ENCODE assay signal across 8 cellular contexts in genomic region chr10:117137031-117137910, GRCh38. TPM values are rescaled to one million over a fixed set of nuclear protein-coding genes. Genes with fewer than 3 reads are reported as not detected.
DNase-seq lines count a peak whose midpoint lies in the region; ATAC-seq lines count a peak whose summit lies in the region.

No MANE protein-coding gene starts in this region.

- H3K9me3 ChIP-seq in T-helper 17 cell (ENCODE audit: control insufficient read depth, low read length, poor library complexity, severe bottlenecking) = no peaks in the 10 kb centered on the region

- H3K4me3 Mint-ChIP-seq in activated T-helper 1 cell treated with anti-CD3 and anti-CD28 coated beads, Interleukin-12 subunit alpha, Interleukin-12 subunit beta, Interleukin-2, Interleukin-4 antibody, amounts not matched to agents 30 ng/mL and 10 ng/mL and 1 ng/mL, durations not matched to agents 14 hours and 24 hours and 36 hours = no peak overlapping the region
- peak overlapping the region; percentile 43 to 67 for H3K4me3 Mint-ChIP-seq in stimulated activated naive B cell treated with anti-CD40 and anti-IgM and Interleukin-4, amounts not matched to agents 10 μg/mL and 1 μg/mL and 100 μg/mL, for 72 hours
- no peak overlapping the region for H3K4me3 Mint-ChIP-seq in T-helper 17 cell

- intact Hi-C loops in activated T-helper 1 cell treated with anti-CD3 and anti-CD28 coated beads, Interleukin-12 subunit alpha, Interleukin-12 subunit beta, Interleukin-2, Interleukin-4 antibody, amounts not matched to agents 30 ng/mL and 10 ng/mL and 1 ng/mL, durations not matched to agents 14 hours and 24 hours and 36 hours (cut with micrococcal nuclease) = loop anchor here (1.0 kb wide), 1 partner anchor 415 kb away; no protein-coding TSS in a partner anchor

- no peak for ATAC-seq in stimulated activated naive B cell treated with anti-CD40 and anti-IgM and Interleukin-4, amounts not matched to agents 10 μg/mL and 1 μg/mL and 100 μg/mL, for 72 hours (replicated peaks)
- no peak for ATAC-seq in HG02840 (IDR thresholded peaks at IDR 0.05; ENCODE audit: low FRiP score, unreplicated experiment)
- no peak for ATAC-seq in T-helper 17 cell

- H3K9me3 Mint-ChIP-seq in activated T-helper 1 cell treated with anti-CD3 and anti-CD28 coated beads, Interleukin-12 subunit alpha, Interleukin-12 subunit beta, Interleukin-2, Interleukin-4 antibody, amounts not matched to agents 30 ng/mL and 10 ng/mL and 1 ng/mL, durations not matched to agents 14 hours and 24 hours and 36 hours = no peaks in the 10 kb centered on the region
- no peaks in the 10 kb centered on the region for H3K9me3 Mint-ChIP-seq in stimulated activated naive B cell treated with anti-CD40 and anti-IgM and Interleukin-4, amounts not matched to agents 10 μg/mL and 1 μg/mL and 100 μg/mL, for 72 hours

- DNase-seq in NCI-H2171 treated with DMSO at 0.1 percent for 48 hours (lab: John Stamatoyannopoulos, UW) (peak; percentile 11), NCI-H2171 (lab: John Stamatoyannopoulos, UW) (no peak), iPS-NIHi11 (ENCODE audit: low spot score) (peak; percentile 82), NCI-H2196 treated with DMSO at 0.1 percent for 48 hours (lab: John Stamatoyannopoulos, UW; ENCODE audit: unreplicated experiment) (no peak), T-helper 17 cell (no peak)
- DNase-seq in activated T-helper 1 cell treated with anti-CD3 and anti-CD28 coated beads, Interleukin-12 subunit alpha, Interleukin-12 subunit beta, Interleukin-2, Interleukin-4 antibody, amounts not matched to agents 30 ng/mL and 10 ng/mL and 1 ng/mL, durations not matched to agents 14 hours and 24 hours and 36 hours (ENCODE audit: low spot score) = no peak
- no peak for DNase-seq in stimulated activated naive B cell treated with anti-CD40 and anti-IgM and Interleukin-4, amounts not matched to agents 10 μg/mL and 1 μg/mL and 100 μg/mL, for 72 hours

- H3K4me1 Mint-ChIP-seq in activated T-helper 1 cell treated with anti-CD3 and anti-CD28 coated beads, Interleukin-12 subunit alpha, Interleukin-12 subunit beta, Interleukin-2, Interleukin-4 antibody, amounts not matched to agents 30 ng/mL and 10 ng/mL and 1 ng/mL, durations not matched to agents 14 hours and 24 hours and 36 hours (ENCODE audit: low read depth) = no peaks in the 10 kb centered on the region
- H3K4me1 Mint-ChIP-seq in stimulated activated naive B cell treated with anti-CD40 and anti-IgM and Interleukin-4, amounts not matched to agents 10 μg/mL and 1 μg/mL and 100 μg/mL, for 72 hours = peaks cover 13 to 31% of the 10 kb centered on the region in 2 donors
- peaks cover 15% of the 10 kb centered on the region for H3K4me1 Mint-ChIP-seq in T-helper 17 cell

- H3K36me3 Mint-ChIP-seq in activated T-helper 1 cell treated with anti-CD3 and anti-CD28 coated beads, Interleukin-12 subunit alpha, Interleukin-12 subunit beta, Interleukin-2, Interleukin-4 antibody, amounts not matched to agents 30 ng/mL and 10 ng/mL and 1 ng/mL, durations not matched to agents 14 hours and 24 hours and 36 hours (ENCODE audit: low read depth) = peaks cover under 1% of the 10 kb centered on the region
- peaks cover 3 to 13% of the 10 kb centered on the region in 2 donors for H3K36me3 Mint-ChIP-seq in stimulated activated naive B cell treated with anti-CD40 and anti-IgM and Interleukin-4, amounts not matched to agents 10 μg/mL and 1 μg/mL and 100 μg/mL, for 72 hours
- peaks cover 3% of the 10 kb centered on the region for H3K36me3 Mint-ChIP-seq in T-helper 17 cell (ENCODE audit: low read depth)

- peaks cover 68% of the 10 kb centered on the region for H3K27me3 Mint-ChIP-seq in activated T-helper 1 cell treated with anti-CD3 and anti-CD28 coated beads, Interleukin-12 subunit alpha, Interleukin-12 subunit beta, Interleukin-2, Interleukin-4 antibody, amounts not matched to agents 30 ng/mL and 10 ng/mL and 1 ng/mL, durations not matched to agents 14 hours and 24 hours and 36 hours (ENCODE audit: insufficient read depth)
- peaks cover 71 to 90% of the 10 kb centered on the region in 2 donors for H3K27me3 Mint-ChIP-seq in stimulated activated naive B cell treated with anti-CD40 and anti-IgM and Interleukin-4, amounts not matched to agents 10 μg/mL and 1 μg/mL and 100 μg/mL, for 72 hours
- peaks cover 65% of the 10 kb centered on the region for H3K27me3 Mint-ChIP-seq in T-helper 17 cell

- H3K27ac Mint-ChIP-seq in activated T-helper 1 cell treated with anti-CD3 and anti-CD28 coated beads, Interleukin-12 subunit alpha, Interleukin-12 subunit beta, Interleukin-2, Interleukin-4 antibody, amounts not matched to agents 30 ng/mL and 10 ng/mL and 1 ng/mL, durations not matched to agents 14 hours and 24 hours and 36 hours = peak overlapping the region; percentile 79
- peak overlapping the region; percentile 91 for H3K27ac Mint-ChIP-seq in stimulated activated naive B cell treated with anti-CD40 and anti-IgM and Interleukin-4, amounts not matched to agents 10 μg/mL and 1 μg/mL and 100 μg/mL, for 72 hours
- no peak overlapping the region for H3K27ac Mint-ChIP-seq in T-helper 17 cell

RNA-seq across cellular contexts. Expression of gene VAX1, which starts 0.8 kb away (rescaled TPM):
- total RNA-seq in activated T-helper 1 cell treated with anti-CD3 and anti-CD28 coated beads, Interleukin-12 subunit alpha, Interleukin-12 subunit beta, Interleukin-2, Interleukin-4 antibody, amounts not matched to agents 30 ng/mL and 10 ng/mL and 1 ng/mL, durations not matched to agents 14 hours and 24 hours and 36 hours = not detected in 2 replicates
- not detected for total RNA-seq in T-helper 17 cell

Comparison
In these comparisons a context has a peak if more than half of its experiments do, and no peak if none do; other contexts are left out.
1. DNase-seq: peak in NCI-H2171 treated with DMSO at 0.1 percent for 48 hours (single experiment) and iPS-NIHi11 (single experiment); none in NCI-H2171 (single experiment), activated T-helper 1 cell treated with anti-CD3 and anti-CD28 coated beads, Interleukin-12 subunit alpha, Interleukin-12 subunit beta, Interleukin-2, Interleukin-4 antibody, amounts not matched to agents 30 ng/mL and 10 ng/mL and 1 ng/mL, durations not matched to agents 14 hours and 24 hours and 36 hours (single experiment), stimulated activated naive B cell treated with anti-CD40 and anti-IgM and Interleukin-4, amounts not matched to agents 10 μg/mL and 1 μg/mL and 100 μg/mL, for 72 hours (single experiment), NCI-H2196 treated with DMSO at 0.1 percent for 48 hours (single experiment) and T-helper 17 cell (0 of 3).
2. H3K4me3 Mint-ChIP-seq: peak in stimulated activated naive B cell treated with anti-CD40 and anti-IgM and Interleukin-4, amounts not matched to agents 10 μg/mL and 1 μg/mL and 100 μg/mL, for 72 hours (2 of 2); none in activated T-helper 1 cell treated with anti-CD3 and anti-CD28 coated beads, Interleukin-12 subunit alpha, Interleukin-12 subunit beta, Interleukin-2, Interleukin-4 antibody, amounts not matched to agents 30 ng/mL and 10 ng/mL and 1 ng/mL, durations not matched to agents 14 hours and 24 hours and 36 hours (single experiment) and T-helper 17 cell (single experiment).